1 cellular context compared by ENCODE assay signal in genomic region chr19:18588611-18589379, GRCh38.
A peak's percentile ranks its signal among the peaks of the same experiment; 100 is the strongest.
TF ChIP-seq lines count a peak whose summit lies in the region.

Gene REX1BD, plus strand, starts transcription at chr19:18588798. Its CDS starts 4 bp downstream, at chr19:18588802.

TF ChIP-seq in IMR-90, 13 proteins besides CTCF, POLR2A, EP300 and RAD21 (continued from another document):
- TF ChIP-seq MXI1 (IDR thresholded peaks at IDR 0.05; ENCODE audit: borderline replicate concordance, low read depth, low read length) (0 out of 2 replicates have a peak, but pooled peaks have one; percentile 37), CHD1 (IDR thresholded peaks at IDR 0.05; ENCODE audit: low read depth, low read length) (no peak), FOS (IDR thresholded peaks at IDR 0.05; ENCODE audit: low read depth, low read length) (no peak), ELK1 (IDR thresholded peaks at IDR 0.05; ENCODE audit: borderline replicate concordance, low read depth, low read length) (no peak), NFE2L2 (IDR thresholded peaks at IDR 0.05; ENCODE audit: low read depth, low read length) (peak; percentile 71), CEBPB (IDR thresholded peaks at IDR 0.05; ENCODE audit: low read depth, low read length) (no peak), MAZ (IDR thresholded peaks at IDR 0.05; ENCODE audit: borderline replicate concordance, low read depth, low read length) (peak; percentile 63; the same call in 1 of the 2 replicates), RCOR1 (IDR thresholded peaks at IDR 0.05; ENCODE audit: insufficient replicate concordance, low read length) (no peak)
